18 cellular contexts compared by ENCODE assay signal in the genomic region with DNA sequence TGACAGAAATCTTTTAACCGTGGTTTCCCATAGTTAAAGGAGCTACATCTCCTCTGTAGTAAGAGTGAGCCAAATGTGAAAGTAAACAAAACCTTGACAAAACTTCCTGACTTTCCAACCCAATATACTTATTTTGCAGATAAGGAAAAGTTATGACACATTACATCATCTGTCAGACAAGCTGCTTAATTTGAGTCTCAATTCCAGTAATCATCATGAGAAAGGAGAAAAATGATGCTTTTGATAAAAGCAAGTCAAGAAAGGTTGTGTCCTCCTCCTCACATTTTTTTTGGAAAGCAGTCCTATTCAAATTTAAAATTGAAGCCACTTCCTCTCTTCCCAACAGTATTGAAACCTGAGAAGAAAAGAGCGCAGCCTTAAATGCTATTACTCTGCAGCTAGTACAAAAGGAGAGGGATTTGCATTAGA.
A peak's percentile ranks its signal among the peaks of the same experiment; 100 is the strongest.
DNase-seq lines count a peak whose midpoint lies in the region; ATAC-seq, FAIRE-seq and TF ChIP-seq lines count a peak whose summit lies in the region.
"Had no signal": no experiment of that assay in that cellular context is flagged by ENCODE, and none has a peak within 500 bp of the region (broad histone marks: within the 10 kb centered on the region; RNA-seq: fewer than 3 reads in every experiment).

No MANE protein-coding gene starts in this region.

- peak; percentile 52 for FAIRE-seq in H54 (lab: Jason Lieb, UNC)
- FAIRE-seq: colon, keratinocyte had no signal

- no peak for DNase-seq in H54 (ENCODE audit: insufficient read length, low spot score)
- peak; percentile 75 for DNase-seq in NT2/D1 (ENCODE audit: low read depth, low spot score)
- peak; percentile 35 to 56 for DNase-seq in fibroblast of lung (ENCODE audit: low read depth in 2 of 2)
- DNase-seq in neural crest cell (ENCODE audit: low read depth, low spot score) = no peak
- no peak for DNase-seq in activated CD4-positive, alpha-beta T cell treated with anti-CD3 and anti-CD28 coated beads, Interleukin-2, amount 50 U/mL, for 1 hour
- no peak for DNase-seq in psoas muscle
- DNase-seq: NCI-H2029; sigmoid colon; stimulated activated naive CD4-positive, alpha-beta T cell; WERI-Rb-1 had no signal

- H3K4me3 ChIP-seq in NT2/D1 (ENCODE audit: insufficient read length, low read depth) = no peak overlapping the region
- no peak overlapping the region for H3K4me3 ChIP-seq in fibroblast of lung (replicated peaks in 1 of 4; ENCODE audit: control extremely low read depth in 1 of 4, insufficient read depth in 1 of 4, low read depth in 3 of 4, low read length in 4 of 4)
- H3K4me3 ChIP-seq in psoas muscle = no peak overlapping the region
- H3K4me3 ChIP-seq: BLaER1, esophagus muscularis mucosa, sigmoid colon, vagina had no signal

- H3K4me1 Mint-ChIP-seq in neural crest cell = peaks cover 16% of the 10 kb centered on the region
- no peaks in the 10 kb centered on the region for H3K4me1 Mint-ChIP-seq in activated T-helper 17 cell treated with anti-CD3 and anti-CD28 coated beads, Interleukin-2, amount 50 U/mL, for 72 hours
- H3K4me1 Mint-ChIP-seq: activated naive CD4-positive, alpha-beta T cell treated with anti-CD3 and anti-CD28 coated beads, Interleukin-2, amount 50 U/mL, for 24 hours had no signal

- no peak overlapping the region for H3K27ac Mint-ChIP-seq in neural crest cell (ENCODE audit: unreplicated experiment)
- H3K27ac Mint-ChIP-seq in activated T-helper 17 cell treated with anti-CD3 and anti-CD28 coated beads, Interleukin-2, amount 50 U/mL, for 72 hours = no peak overlapping the region
- H3K27ac Mint-ChIP-seq: activated naive CD4-positive, alpha-beta T cell treated with anti-CD3 and anti-CD28 coated beads, Interleukin-2, amount 50 U/mL, for 24 hours had no signal

- WGBS in psoas muscle, 3 donors = 11 to 31% (median 24%) methylated on average over 2 of the region's 2 CpGs

- ATAC-seq in GM19455 (IDR thresholded peaks at IDR 0.05; ENCODE audit: unreplicated experiment) (no peak), psoas muscle (no peak)
- ATAC-seq in activated T-helper 17 cell treated with anti-CD3 and anti-CD28 coated beads, Interleukin-2, amount 50 U/mL, for 72 hours (replicated peaks) = no peak

- H3K4me3 Mint-ChIP-seq in neural crest cell = peak overlapping the region; percentile 36
- no peak overlapping the region for H3K4me3 Mint-ChIP-seq in activated T-helper 17 cell treated with anti-CD3 and anti-CD28 coated beads, Interleukin-2, amount 50 U/mL, for 72 hours
- H3K4me3 Mint-ChIP-seq: activated naive CD4-positive, alpha-beta T cell treated with anti-CD3 and anti-CD28 coated beads, Interleukin-2, amount 50 U/mL, for 24 hours had no signal

- H3K27me3 Mint-ChIP-seq in neural crest cell (ENCODE audit: low read depth) = no peaks in the 10 kb centered on the region
- no peaks in the 10 kb centered on the region for H3K27me3 Mint-ChIP-seq in activated T-helper 17 cell treated with anti-CD3 and anti-CD28 coated beads, Interleukin-2, amount 50 U/mL, for 72 hours
- H3K27me3 Mint-ChIP-seq: activated naive CD4-positive, alpha-beta T cell treated with anti-CD3 and anti-CD28 coated beads, Interleukin-2, amount 50 U/mL, for 24 hours had no signal

- TF ChIP-seq POLR2A in H54 (IDR thresholded peaks at IDR 0.05; ENCODE audit: low read depth, low read length) = no peak

- H3K4me2 ChIP-seq in fibroblast of lung (ENCODE audit: extremely low read depth, insufficient read depth, low read length) = no peak overlapping the region
- H3K4me2 ChIP-seq: BLaER1 had no signal

- H3K79me2 ChIP-seq in fibroblast of lung (ENCODE audit: control insufficient read depth, insufficient read depth, low read length) = no peaks in the 10 kb centered on the region

- no peaks in the 10 kb centered on the region for H3K36me3 ChIP-seq in NT2/D1 (ENCODE audit: insufficient read depth, insufficient read length, low read length)
- H3K36me3 ChIP-seq in fibroblast of lung (ENCODE audit: control insufficient read depth, insufficient read depth, low read length) = no peaks in the 10 kb centered on the region
- H3K36me3 ChIP-seq in psoas muscle (ENCODE audit: insufficient read depth in 1 of 2, low read depth in 1 of 2) = no peaks in the 10 kb centered on the region
- H3K36me3 ChIP-seq: BLaER1, esophagus muscularis mucosa, sigmoid colon, vagina, WERI-Rb-1 had no signal

- no peaks in the 10 kb centered on the region for H3K9me3 Mint-ChIP-seq in neural crest cell
- peaks cover 18% of the 10 kb centered on the region for H3K9me3 Mint-ChIP-seq in activated T-helper 17 cell treated with anti-CD3 and anti-CD28 coated beads, Interleukin-2, amount 50 U/mL, for 72 hours
- H3K9me3 Mint-ChIP-seq: activated naive CD4-positive, alpha-beta T cell treated with anti-CD3 and anti-CD28 coated beads, Interleukin-2, amount 50 U/mL, for 24 hours had no signal

- H2AFZ ChIP-seq in fibroblast of lung (ENCODE audit: low read length) = no peak overlapping the region

- H3K36me3 Mint-ChIP-seq in neural crest cell (ENCODE audit: low read depth) = no peaks in the 10 kb centered on the region
- no peaks in the 10 kb centered on the region for H3K36me3 Mint-ChIP-seq in activated T-helper 17 cell treated with anti-CD3 and anti-CD28 coated beads, Interleukin-2, amount 50 U/mL, for 72 hours (ENCODE audit: low read depth)
- H3K36me3 Mint-ChIP-seq: activated naive CD4-positive, alpha-beta T cell treated with anti-CD3 and anti-CD28 coated beads, Interleukin-2, amount 50 U/mL, for 24 hours had no signal

- TF ChIP-seq CTCF in fibroblast of lung (conservative IDR thresholded peaks at IDR 0.05 in 1 of 2, IDR thresholded peaks at IDR 0.05 in 1 of 2; ENCODE audit: low read depth in 1 of 2, low read length in 2 of 2) (no peak), neural crest cell (conservative IDR thresholded peaks at IDR 0.05) (no peak), psoas muscle (IDR thresholded peaks at IDR 0.05) (no peak)

- H3K4me1 ChIP-seq in NT2/D1 (ENCODE audit: insufficient read depth, insufficient read length) (no peaks in the 10 kb centered on the region), fibroblast of lung (ENCODE audit: control insufficient read depth, extremely low read depth, insufficient read depth, low read length) (no peaks in the 10 kb centered on the region), psoas muscle (no peaks in the 10 kb centered on the region)
- H3K4me1 ChIP-seq: BLaER1, esophagus muscularis mucosa, vagina had no signal

- no peaks in the 10 kb centered on the region for H4K20me1 ChIP-seq in fibroblast of lung (ENCODE audit: control insufficient read depth, extremely low read depth, insufficient read depth, low read length)
- H4K20me1 ChIP-seq: BLaER1 had no signal

- no peak overlapping the region for H3K9ac ChIP-seq in NT2/D1 (ENCODE audit: insufficient read length, low read depth)
- no peak overlapping the region for H3K9ac ChIP-seq in fibroblast of lung (ENCODE audit: insufficient read depth, low read length)
- H3K9ac ChIP-seq: BLaER1 had no signal

- H3K9me3 ChIP-seq in NT2/D1 (ENCODE audit: insufficient read depth, low read length) = no peaks in the 10 kb centered on the region
- H3K9me3 ChIP-seq in fibroblast of lung (ENCODE audit: control insufficient read depth, insufficient read depth, low read depth, low read length) = no peaks in the 10 kb centered on the region
- no peaks in the 10 kb centered on the region for H3K9me3 ChIP-seq in psoas muscle
- H3K9me3 ChIP-seq: BLaER1, esophagus muscularis mucosa, sigmoid colon, vagina had no signal

- no peak overlapping the region for H3K27ac ChIP-seq in fibroblast of lung (ENCODE audit: insufficient read depth, low read length)
- no peak overlapping the region for H3K27ac ChIP-seq in psoas muscle
- H3K27ac ChIP-seq: BLaER1, esophagus muscularis mucosa, sigmoid colon, vagina, WERI-Rb-1 had no signal

- H3K27me3 ChIP-seq in NT2/D1 (ENCODE audit: insufficient read depth, insufficient read length) (no peaks in the 10 kb centered on the region), fibroblast of lung (ENCODE audit: control insufficient read depth, insufficient read depth, low read length) (no peaks in the 10 kb centered on the region), psoas muscle (ENCODE audit: insufficient read depth in 3 of 3, low read length in 2 of 3) (no peaks in the 10 kb centered on the region)
- H3K27me3 ChIP-seq: BLaER1, esophagus muscularis mucosa, sigmoid colon, vagina had no signal

- intact Hi-C loops in psoas muscle (cut with DNase I) = no loop called here

Comparison
In these comparisons a context has a peak if more than half of its experiments do, and no peak if none do; other contexts are left out.
1. DNase-seq: peak in NT2/D1 (single experiment) and fibroblast of lung (2 of 2); none in H54 (single experiment), neural crest cell (single experiment), activated CD4-positive, alpha-beta T cell treated with anti-CD3 and anti-CD28 coated beads, Interleukin-2, amount 50 U/mL, for 1 hour (single experiment) and psoas muscle (0 of 2).